ENCODE assay signal across 25 cellular contexts in genomic region chr1:71222668-71223067, GRCh38.
A peak's percentile ranks its signal among the peaks of the same experiment; 100 is the strongest.
DNase-seq lines count a peak whose midpoint lies in the region; ATAC-seq, FAIRE-seq and TF ChIP-seq lines count a peak whose summit lies in the region.
"Had no signal": no experiment of that assay in that cellular context is flagged by ENCODE, and none has a peak within 500 bp of the region (broad histone marks: within the 10 kb centered on the region; RNA-seq: fewer than 3 reads in every experiment).

No MANE protein-coding gene starts in this region.

- intact Hi-C loops in PC-3 (cut with micrococcal nuclease): no loop called here

- BruUV-seq in PC-3 (replicated peaks; lab: Mats Ljungman, UMichigan): no TSS peak

- DNase-seq in A549 (ENCODE audit: low read depth in 1 of 2, low spot score in 1 of 2) (no peak), PC-3 (peak; percentile 8), H1 (ENCODE audit: low read depth in 1 of 2, low spot score in 2 of 2) (no peak), T-helper 1 cell (no peak), HUDEP-2 (lab: John Stamatoyannopoulos, UW; ENCODE audit: unreplicated experiment in 76 of 76) (no peak)
- DNase-seq in stimulated activated CD4-positive, alpha-beta T cell treated with anti-CD3 and anti-CD28 coated beads, Interleukin-4, amount 100 ng/mL, for 4 hours: no peak
- DNase-seq: activated CD4-positive, alpha-beta T cell treated with anti-CD3 and anti-CD28 coated beads, Interleukin-2, amount 10 ng/mL, durations not matched to agents 7 days and 5 days; activated CD8-positive, alpha-beta memory T cell treated with anti-CD3 and anti-CD28 coated beads, Interleukin-2, amount 10 ng/mL, durations not matched to agents 7 days and 5 days; activated naive CD8-positive, alpha-beta T cell treated with anti-CD3 and anti-CD28 coated beads, Interleukin-2, amount 10 ng/mL, durations not matched to agents 7 days and 5 days; DMS153; effector CD8-positive, alpha-beta T cell; kidney glomerular epithelial cell; MG63; NCI-H1694 treated with DMSO at 0.1 percent for 48 hours; NCI-H69; nucleus accumbens; stimulated activated naive CD4-positive, alpha-beta T cell had no signal

- FAIRE-seq in A549 (lab: Jason Lieb, UNC) (no peak), H1 (lab: Jason Lieb, UNC) (no peak)
- FAIRE-seq: GM12878, TTC549 had no signal

- H3K23ac ChIP-seq in H1 (ENCODE audit: insufficient read length): no peak overlapping the region

- ATAC-seq in A549 (no peak), HG02610 (IDR thresholded peaks at IDR 0.05; ENCODE audit: unreplicated experiment) (peak; percentile 50), PC-3 (no peak), HG02840 (IDR thresholded peaks at IDR 0.05; ENCODE audit: low FRiP score, unreplicated experiment) (no peak)
- ATAC-seq: activated CD8-positive, alpha-beta memory T cell treated with anti-CD3 and anti-CD28 coated beads, Interleukin-2, amount 10 ng/mL, durations not matched to agents 7 days and 5 days; GM12878; Right ventricle myocardium inferior had no signal

- no peak overlapping the region for H4K5ac ChIP-seq in H1 (ENCODE audit: insufficient read length, low read depth, low read length)

- H3K36me3 ChIP-seq in PC-3 (ENCODE audit: low read depth, low read length) (no peaks in the 10 kb centered on the region), H1 (ENCODE audit: control insufficient read depth in 2 of 4, insufficient read depth in 4 of 4, low read length in 3 of 4) (no peaks in the 10 kb centered on the region)
- H3K36me3 ChIP-seq: esophagus muscularis mucosa, MG63, thoracic aorta had no signal

- no peak overlapping the region for H3K18ac ChIP-seq in H1 (ENCODE audit: extremely low read depth, low read length)

- no peak overlapping the region for H3K56ac ChIP-seq in H1 (replicated peaks; ENCODE audit: insufficient read length, low read depth, low read length)

- 2% methylated on average over 2 of the region's 2 CpGs for WGBS in A549 (ENCODE audit: missing lambda C conversion rate)
- 94% methylated on average over 2 of the region's 2 CpGs; no CpG with 5 or more reads in 1 of the 2 experiments for WGBS in H1 (ENCODE audit: extremely low coverage in 1 of 2, insufficient coverage in 1 of 2, insufficient read length in 1 of 2, insufficient replicate concordance in 2 of 2, low coverage in 1 of 2, low lambda C conversion rate in 2 of 2, missing lambda C conversion rate in 1 of 2), 2 experiments

- H4K20me1 ChIP-seq in PC-3 (ENCODE audit: low read length) (no peaks in the 10 kb centered on the region), H1 (replicated peaks in 1 of 2; ENCODE audit: control insufficient read depth in 1 of 2, insufficient read depth in 2 of 2, low read length in 2 of 2) (no peaks in the 10 kb centered on the region)

- no peaks in the 10 kb centered on the region for H3K23me2 ChIP-seq in H1 (ENCODE audit: low read depth, low read length)

- H4K91ac ChIP-seq in H1 (replicated peaks; ENCODE audit: insufficient read length, low read length): no peak overlapping the region

- no peak overlapping the region for H3K14ac ChIP-seq in H1 (ENCODE audit: insufficient read length)

- no peaks in the 10 kb centered on the region for H3K9me3 ChIP-seq in A549
- no peaks in the 10 kb centered on the region for H3K9me3 ChIP-seq in PC-3 (ENCODE audit: low read length)
- no peaks in the 10 kb centered on the region for H3K9me3 ChIP-seq in H1 (ENCODE audit: insufficient read depth in 2 of 2, low read depth in 1 of 2, low read length in 1 of 2)
- H3K9me3 ChIP-seq: esophagus muscularis mucosa, MG63, thoracic aorta had no signal

- no peaks in the 10 kb centered on the region for H3F3A ChIP-seq in PC-3 (ENCODE audit: low read length, unreplicated experiment)

- no peak overlapping the region for H4K8ac ChIP-seq in H1 (ENCODE audit: extremely low read depth, insufficient read depth, low read length)

- H3K79me2 ChIP-seq in PC-3 (ENCODE audit: low read length) (no peaks in the 10 kb centered on the region), H1 (ENCODE audit: control insufficient read depth in 1 of 2, insufficient read depth in 2 of 2, low read length in 2 of 2) (no peaks in the 10 kb centered on the region)

- H3K27me3 ChIP-seq in PC-3 (ENCODE audit: low read length) (no peaks in the 10 kb centered on the region), H1 (replicated peaks in 1 of 4; ENCODE audit: control insufficient read depth in 3 of 4, extremely low read depth in 1 of 4, insufficient read depth in 3 of 4, low read length in 3 of 4) (no peaks in the 10 kb centered on the region)
- H3K27me3 ChIP-seq: esophagus muscularis mucosa, MG63 had no signal

- TF ChIP-seq EP300 in A549 (IDR thresholded peaks at IDR 0.05) (no peak), H1 (IDR thresholded peaks at IDR 0.05; ENCODE audit: borderline replicate concordance in 1 of 2, low read depth in 2 of 2, low read length in 2 of 2) (no peak)

- H3K27ac ChIP-seq in A549: no peak overlapping the region
- no peak overlapping the region for H3K27ac ChIP-seq in PC-3 (ENCODE audit: low read length)
- H3K27ac ChIP-seq in H1 (ENCODE audit: low read depth, low read length): no peak overlapping the region
- H3K27ac ChIP-seq: esophagus muscularis mucosa, thoracic aorta had no signal

- CTCF ChIA-PET in A549 (lab: Yijun Ruan, JAX) (no interaction called here), PC-3 (lab: Charles Lee) (no interaction called here), H1 (lab: Charles Lee; ENCODE audit: partially characterized antibody) (interaction anchor here (0.6 to 1.0 kb wide), 2 partner anchors 18 to 27 kb away, joined by 3 read pairs; no protein-coding TSS in a partner anchor)

- H3K79me1 ChIP-seq in H1 (ENCODE audit: low read depth, low read length): no peaks in the 10 kb centered on the region

- no peak overlapping the region for H2BK12ac ChIP-seq in H1 (ENCODE audit: low read depth, low read length)

- no peak overlapping the region for H3K4me3 ChIP-seq in A549
- no peak overlapping the region for H3K4me3 ChIP-seq in PC-3 (ENCODE audit: low read length)
- H3K4me3 ChIP-seq in H1 (ENCODE audit: extremely low read depth in 1 of 4, insufficient read depth in 2 of 4, low read depth in 3 of 4, low read length in 4 of 4): no peak overlapping the region
- H3K4me3 ChIP-seq: esophagus muscularis mucosa, GM12878, MG63, smooth muscle cell, thoracic aorta had no signal

- H3K9ac ChIP-seq in PC-3 (ENCODE audit: low read length) (no peak overlapping the region), H1 (replicated peaks in 1 of 4; ENCODE audit: extremely low read depth in 1 of 4, low read depth in 3 of 4, low read length in 3 of 4) (no peak overlapping the region)

- TF ChIP-seq CTCF in A549 (IDR thresholded peaks at IDR 0.05): no peak
- no peak for TF ChIP-seq CTCF in PC-3 (conservative IDR thresholded peaks at IDR 0.05; ENCODE audit: low read depth, low read length)
- no peak for TF ChIP-seq CTCF in H1 (IDR thresholded peaks at IDR 0.05; ENCODE audit: control extremely low read depth in 1 of 3, insufficient read depth in 1 of 3, low read depth in 1 of 3, low read length in 3 of 3)

- H3K4ac ChIP-seq in H1 (replicated peaks; ENCODE audit: insufficient read length, low read depth, low read length): no peak overlapping the region

- no peak for TF ChIP-seq POLR2A in A549 (IDR thresholded peaks at IDR 0.05; ENCODE audit: low read length)
- no peak for TF ChIP-seq POLR2A in H1 (IDR thresholded peaks at IDR 0.05; ENCODE audit: control extremely low read depth in 1 of 2, low read depth in 2 of 2, low read length in 2 of 2)

- TF ChIP-seq RAD21 in A549 (conservative IDR thresholded peaks at IDR 0.05 in 1 of 2, IDR thresholded peaks at IDR 0.05 in 1 of 2) (no peak), H1 (IDR thresholded peaks at IDR 0.05 in 1 of 2, conservative IDR thresholded peaks at IDR 0.05 in 1 of 2; ENCODE audit: low read depth in 2 of 2, low read length in 2 of 2) (no peak)

- H2BK20ac ChIP-seq in H1 (ENCODE audit: low read length): no peak overlapping the region

- H2BK120ac ChIP-seq in H1 (replicated peaks; ENCODE audit: low read depth, low read length): no peak overlapping the region

- H2BK15ac ChIP-seq in H1 (ENCODE audit: low read length): no peak overlapping the region

- no peak overlapping the region for H2BK5ac ChIP-seq in H1 (ENCODE audit: low read depth, low read length)

- no peaks in the 10 kb centered on the region for H3K9me2 ChIP-seq in PC-3 (replicated peaks; ENCODE audit: low read length)

- H3K4me1 ChIP-seq in A549: no peaks in the 10 kb centered on the region
- H3K4me1 ChIP-seq in PC-3 (ENCODE audit: insufficient read depth, low read length): no peaks in the 10 kb centered on the region
- H3K4me1 ChIP-seq in H1 (replicated peaks in 1 of 4; ENCODE audit: control insufficient read depth in 3 of 4, insufficient read depth in 4 of 4, low read length in 3 of 4): no peaks in the 10 kb centered on the region
- H3K4me1 ChIP-seq: esophagus muscularis mucosa had no signal

- H2AFZ ChIP-seq in PC-3 (ENCODE audit: low read length) (no peak overlapping the region), H1 (ENCODE audit: low read length) (no peak overlapping the region)

- H3K4me2 ChIP-seq in A549: no peak overlapping the region
- no peak overlapping the region for H3K4me2 ChIP-seq in PC-3 (ENCODE audit: low read length)
- no peak overlapping the region for H3K4me2 ChIP-seq in H1 (ENCODE audit: insufficient read depth in 1 of 2, low read depth in 2 of 2, low read length in 2 of 2)
- H3K4me2 ChIP-seq: smooth muscle cell had no signal

- H2AK5ac ChIP-seq in H1 (ENCODE audit: low read depth, low read length): no peak overlapping the region

- POLR2A ChIA-PET in A549 (lab: Yijun Ruan, JAX) (no interaction called here), PC-3 (lab: Charles Lee; ENCODE audit: unreplicated experiment) (no interaction called here), H1 (lab: Charles Lee; ENCODE audit: partially characterized antibody) (no interaction called here)

TF ChIP-seq in A549, 52 proteins besides CTCF, POLR2A, EP300 and RAD21:
- TF ChIP-seq FOSL2 (IDR thresholded peaks at IDR 0.05) (no peak), FOSL2 (CRISPR knock-in tag; IDR thresholded peaks at IDR 0.05) (no peak), MAFK (IDR thresholded peaks at IDR 0.05; ENCODE audit: partially characterized antibody) (peak; percentile 34)

TF ChIP-seq in H1, 55 proteins besides CTCF, POLR2A, EP300 and RAD21:
- TF ChIP-seq RBBP5 (IDR thresholded peaks at IDR 0.05; ENCODE audit: borderline replicate concordance, low read depth, low read length) (no peak), GTF2F1 (IDR thresholded peaks at IDR 0.05; ENCODE audit: borderline replicate concordance, low read depth, low read length) (no peak), POU5F1 (IDR thresholded peaks at IDR 0.05; ENCODE audit: low read depth, low read length) (no peak), EZH2 (IDR thresholded peaks at IDR 0.05; ENCODE audit: low read depth, low read length, severe bottlenecking) (no peak), BACH1 (IDR thresholded peaks at IDR 0.05; ENCODE audit: low read length) (peak; percentile 96), CHD1 (IDR thresholded peaks at IDR 0.05; ENCODE audit: low read depth, low read length) (no peak), MAFK (IDR thresholded peaks at IDR 0.05; ENCODE audit: low read depth, low read length) (peak; percentile 83)
TF ChIP-seq in H1: peak in this region for 2.

Comparison
In these comparisons a context has a peak if more than half of its experiments do, and no peak if none do; other contexts are left out.
1. Of the 18 proteins assayed by ChIP-seq in both H1 and A549: peak only in H1: none; only in A549: none; in both: MAFK; in neither: 17.